ENCODE assay signal across 27 cellular contexts in the genomic region with DNA sequence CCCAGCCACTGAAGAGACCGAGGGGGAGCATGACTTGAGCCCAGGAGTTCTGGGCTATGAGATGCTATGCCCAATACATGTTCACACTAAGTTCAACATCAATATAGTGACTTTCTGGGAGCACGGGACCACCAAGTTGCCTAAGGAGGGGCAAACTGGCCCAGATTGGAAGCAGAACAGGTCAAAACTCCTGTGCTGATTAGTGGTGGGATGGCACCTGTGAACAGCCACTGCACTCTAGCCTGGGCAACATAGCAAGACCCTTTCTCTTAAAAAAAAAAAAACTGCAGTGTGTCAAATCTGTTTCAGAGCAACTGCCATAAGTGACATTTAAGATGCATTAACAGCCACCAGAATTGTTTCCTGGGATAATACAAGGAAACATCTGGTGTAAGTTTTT.
"Had no signal": no experiment of that assay in that cellular context is flagged by ENCODE, and none has a peak within 500 bp of the region (broad histone marks: within the 10 kb centered on the region; RNA-seq: fewer than 3 reads in every experiment).

No MANE protein-coding gene starts in this region.

- H3K9me3 ChIP-seq: ovary, psoas muscle, right lobe of liver, sigmoid colon, stomach, testis, tibial artery, transverse colon, upper lobe of right lung, uterus had no signal

- H3K79me2 ChIP-seq: parathyroid adenoma had no signal

- FAIRE-seq: small intestine had no signal

- H3K27ac Mint-ChIP-seq: natural killer cell; progenitor cell of endocrine pancreas; stimulated activated effector memory CD8-positive, alpha-beta T cell treated with anti-CD3 and anti-CD28 coated beads, Interleukin-12 subunit alpha, Interleukin-12 subunit beta, amount 100 ng/mL, for 72 hours; stimulated activated naive B cell treated with anti-CD40 and anti-IgM and Interleukin-4, amounts not matched to agents 10 μg/mL and 1 μg/mL and 100 μg/mL, for 72 hours; stimulated activated naive CD8-positive, alpha-beta T cell treated with anti-CD3 and anti-CD28 coated beads, Interleukin-15, Interleukin-2, amounts not matched to agents 100 ng/mL and 50 ng/mL, for 24 hours had no signal

- H3K27me3 Mint-ChIP-seq: type B pancreatic cell had no signal

- DNase-seq: natural killer cell; occipital lobe; ovary; psoas muscle; right cardiac atrium; right lobe of liver; sigmoid colon; small intestine; stimulated activated CD4-positive, alpha-beta T cell treated with anti-CD3 and anti-CD28 coated beads, Interleukin-15, amount 100 ng/mL, for 24 hours; stimulated activated CD4-positive, alpha-beta T cell treated with anti-CD3 and anti-CD28 coated beads, Interleukin-2, amount 100 ng/mL, for 24 hours; stimulated activated CD4-positive, alpha-beta T cell treated with anti-CD3 and anti-CD28 coated beads, Interleukin-2, amount 100 ng/mL, for 48 hours; stimulated activated CD4-positive, alpha-beta T cell treated with anti-CD3 and anti-CD28 coated beads, Interleukin-4, amount 100 ng/mL, for 24 hours; stimulated activated naive B cell treated with anti-CD40 and anti-IgM and Interleukin-4, amounts not matched to agents 10 μg/mL and 1 μg/mL and 100 μg/mL, for 72 hours; stimulated activated naive CD4-positive, alpha-beta T cell treated with Interleukin-2 at 50 U/mL for 16 hours; stomach; testis; transverse colon; upper lobe of right lung; uterus had no signal

- H3K4me3 ChIP-seq: neural progenitor cell, ovary, psoas muscle, right lobe of liver, sigmoid colon, stomach, testis, tibial artery, transverse colon, upper lobe of right lung, uterus had no signal

- H3K27ac ChIP-seq: neural progenitor cell, ovary, parathyroid adenoma, psoas muscle, right lobe of liver, sigmoid colon, stomach, testis, tibial artery, transverse colon, upper lobe of right lung, uterus had no signal

- H3K9me3 Mint-ChIP-seq: natural killer cell; nephron; neural progenitor cell; stimulated activated effector memory CD8-positive, alpha-beta T cell treated with anti-CD3 and anti-CD28 coated beads, Interleukin-12 subunit alpha, Interleukin-12 subunit beta, amount 100 ng/mL, for 72 hours; stimulated activated naive B cell treated with anti-CD40 and anti-IgM and Interleukin-4, amounts not matched to agents 10 μg/mL and 1 μg/mL and 100 μg/mL, for 72 hours; stimulated activated naive CD8-positive, alpha-beta T cell treated with anti-CD3 and anti-CD28 coated beads, Interleukin-15, Interleukin-2, amounts not matched to agents 100 ng/mL and 50 ng/mL, for 24 hours; type B pancreatic cell had no signal

- H3K9ac ChIP-seq: neural progenitor cell, parathyroid adenoma had no signal

- H3K36me3 ChIP-seq: neural progenitor cell, ovary, right lobe of liver, sigmoid colon, stomach, tibial artery, transverse colon, upper lobe of right lung, uterus had no signal

- H3K4me3 Mint-ChIP-seq: natural killer cell; nephron; neural progenitor cell; stimulated activated effector memory CD8-positive, alpha-beta T cell treated with anti-CD3 and anti-CD28 coated beads, Interleukin-12 subunit alpha, Interleukin-12 subunit beta, amount 100 ng/mL, for 72 hours; stimulated activated naive B cell treated with anti-CD40 and anti-IgM and Interleukin-4, amounts not matched to agents 10 μg/mL and 1 μg/mL and 100 μg/mL, for 72 hours; stimulated activated naive CD8-positive, alpha-beta T cell treated with anti-CD3 and anti-CD28 coated beads, Interleukin-15, Interleukin-2, amounts not matched to agents 100 ng/mL and 50 ng/mL, for 24 hours; type B pancreatic cell had no signal

- H3K27me3 ChIP-seq: neural progenitor cell, ovary, right lobe of liver, sigmoid colon, testis, transverse colon, upper lobe of right lung, uterus had no signal

- H3K36me3 Mint-ChIP-seq: neural progenitor cell; stimulated activated effector memory CD8-positive, alpha-beta T cell treated with anti-CD3 and anti-CD28 coated beads, Interleukin-12 subunit alpha, Interleukin-12 subunit beta, amount 100 ng/mL, for 72 hours; stimulated activated naive B cell treated with anti-CD40 and anti-IgM and Interleukin-4, amounts not matched to agents 10 μg/mL and 1 μg/mL and 100 μg/mL, for 72 hours; type B pancreatic cell had no signal

- H3K4me2 ChIP-seq: neural progenitor cell had no signal

- H2AFZ ChIP-seq: neural progenitor cell, parathyroid adenoma had no signal

- ATAC-seq: natural killer cell; psoas muscle; right cardiac atrium; right lobe of liver; stimulated activated effector memory CD8-positive, alpha-beta T cell treated with anti-CD3 and anti-CD28 coated beads, Interleukin-12 subunit alpha, Interleukin-12 subunit beta, amount 100 ng/mL, for 72 hours; stimulated activated naive B cell treated with anti-CD40 and anti-IgM and Interleukin-4, amounts not matched to agents 10 μg/mL and 1 μg/mL and 100 μg/mL, for 72 hours; upper lobe of right lung had no signal
